8 cellular contexts compared by ENCODE assay signal in the genomic region with DNA sequence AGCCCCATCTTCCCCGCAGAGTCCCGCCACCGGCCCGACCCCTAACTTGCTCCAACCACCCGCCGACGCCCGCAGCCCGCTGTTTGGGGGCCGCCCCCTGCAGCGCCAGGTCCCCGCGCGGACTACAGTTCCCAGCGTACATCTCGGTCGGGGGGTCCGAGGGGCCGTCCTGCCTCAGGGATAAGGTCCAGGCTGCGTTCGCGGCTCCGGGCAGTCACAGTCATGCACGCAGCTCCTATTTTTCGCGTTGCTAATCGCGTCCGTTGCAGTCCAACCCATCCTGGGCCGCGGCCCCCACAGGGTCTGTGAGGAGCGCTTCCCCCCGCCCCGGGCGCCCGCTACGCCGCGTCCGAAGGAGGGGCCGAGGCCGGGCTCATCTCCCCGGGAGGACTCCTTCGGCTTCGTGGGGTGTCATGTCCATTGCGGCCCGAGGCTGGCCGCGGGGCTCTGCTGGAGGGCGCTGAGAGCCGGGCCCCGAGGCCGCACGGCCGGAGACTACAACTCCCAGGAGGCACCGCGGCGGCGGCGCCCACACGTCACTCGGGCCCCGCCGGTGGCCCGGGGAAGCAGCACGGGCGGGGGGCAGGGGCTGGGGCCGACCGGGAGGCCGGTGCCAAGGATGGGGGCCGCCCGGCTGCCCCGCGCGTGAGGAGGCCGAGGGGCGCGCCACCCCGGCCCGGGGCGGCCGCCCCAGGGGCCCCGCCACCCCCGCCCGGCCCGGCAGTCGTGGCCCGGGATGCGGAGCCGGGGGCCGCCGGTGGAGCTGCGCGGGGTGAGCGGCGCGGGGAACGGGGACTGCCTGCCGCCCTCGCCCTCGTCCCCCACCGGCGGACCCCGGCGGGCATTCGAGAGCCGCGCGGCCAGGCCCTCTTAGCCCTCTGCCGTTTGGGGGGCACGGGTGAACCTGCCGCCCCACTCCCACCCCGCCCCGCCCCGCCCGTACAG. TPM values are rescaled to one million over a fixed set of nuclear protein-coding genes. Genes with fewer than 3 reads are reported as not detected.
A peak's percentile ranks its signal among the peaks of the same experiment; 100 is the strongest.
DNase-seq lines count a peak whose midpoint lies in the region; ATAC-seq and TF ChIP-seq lines count a peak whose summit lies in the region.

A gene (plus strand): TSS at position 536 of the 945 bp plus-strand sequence. CDS start 606 bp downstream, outside the sequence.

- peaks cover 28% of the 10 kb centered on the region for H3K4me1 Mint-ChIP-seq in activated naive CD8-positive, alpha-beta T cell treated with anti-CD3 and anti-CD28 coated beads, Interleukin-2, amount 50 U/mL, for 24 hours

- no peaks in the 10 kb centered on the region for H3K9me3 Mint-ChIP-seq in activated naive CD8-positive, alpha-beta T cell treated with anti-CD3 and anti-CD28 coated beads, Interleukin-2, amount 50 U/mL, for 24 hours

- no peaks in the 10 kb centered on the region for H3K9me3 ChIP-seq in heart right ventricle
- H3K9me3 ChIP-seq in upper lobe of right lung, result no peaks in the 10 kb centered on the region

- peaks cover 2% of the 10 kb centered on the region for H3K36me3 Mint-ChIP-seq in activated naive CD8-positive, alpha-beta T cell treated with anti-CD3 and anti-CD28 coated beads, Interleukin-2, amount 50 U/mL, for 24 hours (ENCODE audit: low read depth)

- intact Hi-C loops in heart right ventricle (cut with DNase I) (no loop called here), posterior vena cava (cut with DNase I) (no loop called here), upper lobe of right lung (cut with DNase I) (no loop called here)

- H3K27me3 ChIP-seq in heart right ventricle (no peaks in the 10 kb centered on the region), upper lobe of right lung (no peaks in the 10 kb centered on the region)

- DNase-seq in GDM1 (lab: John Stamatoyannopoulos, UW) (peak; percentile 51), H4 (ENCODE audit: low spot score) (peak; percentile 30), M059J (ENCODE audit: low read depth) (peak; percentile 55), SW 1271 (lab: John Stamatoyannopoulos, UW) (peak; percentile 25 to 41), heart right ventricle (peak; percentile 77 to 83), posterior vena cava (ENCODE audit: low spot score) (peak; percentile 94), upper lobe of right lung (peak; percentile 87)
- DNase-seq in activated naive CD8-positive, alpha-beta T cell treated with anti-CD3 and anti-CD28 coated beads, Interleukin-2, amount 50 U/mL, for 24 hours, result peak; percentile 85

- H3K27me3 Mint-ChIP-seq in activated naive CD8-positive, alpha-beta T cell treated with anti-CD3 and anti-CD28 coated beads, Interleukin-2, amount 50 U/mL, for 24 hours, result no peaks in the 10 kb centered on the region

- H3K4me3 ChIP-seq in heart right ventricle (peak within 1 kb of the TSS; percentile 70 to 100 (median 98)), upper lobe of right lung (peak within 1 kb of the TSS; percentile 92)

- peak within 1 kb of the TSS; percentile 90 for H3K27ac Mint-ChIP-seq in activated naive CD8-positive, alpha-beta T cell treated with anti-CD3 and anti-CD28 coated beads, Interleukin-2, amount 50 U/mL, for 24 hours

- WGBS in heart right ventricle, 2 donors, result 1% methylated on average over 103 to 113 of the region's 116 CpGs

- H3K27ac ChIP-seq in heart right ventricle, result peak within 1 kb of the TSS; percentile 55 to 99 (median 96)
- H3K27ac ChIP-seq in upper lobe of right lung, result peak within 1 kb of the TSS; percentile 95

- no peak for TF ChIP-seq CTCF in heart right ventricle (IDR thresholded peaks at IDR 0.05)
- TF ChIP-seq CTCF in upper lobe of right lung (IDR thresholded peaks at IDR 0.05), result no peak

- ATAC-seq in activated naive CD8-positive, alpha-beta T cell treated with anti-CD3 and anti-CD28 coated beads, Interleukin-2, amount 50 U/mL, for 24 hours, result peak; percentile 90
- ATAC-seq in heart right ventricle (peak; percentile 92 to 96 (median 95)), upper lobe of right lung (peak; percentile 96)

- H3K4me3 Mint-ChIP-seq in activated naive CD8-positive, alpha-beta T cell treated with anti-CD3 and anti-CD28 coated beads, Interleukin-2, amount 50 U/mL, for 24 hours, result peak within 1 kb of the TSS; percentile 84

- H3K4me1 ChIP-seq in heart right ventricle, result peaks cover 0 to 24% (median 18%) of the 10 kb centered on the region in 9 donors
- H3K4me1 ChIP-seq in upper lobe of right lung, result peaks cover 12% of the 10 kb centered on the region

- H3K36me3 ChIP-seq in heart right ventricle, result no peaks in the 10 kb centered on the region
- H3K36me3 ChIP-seq in upper lobe of right lung, result no peaks in the 10 kb centered on the region

RNA-seq across cellular contexts. Expression of the gene that starts here (rescaled TPM):
- 1.3 and 4.3 TPM in 2 replicates for total RNA-seq in H4 (2014; rRNA removed; shearing (Covaris generic))
- total RNA-seq in M059J (2014; rRNA removed; shearing (Covaris generic)), result 5.0 and 13.4 TPM in 2 replicates
- total RNA-seq in heart right ventricle (10 to 100 TPM; 10.8 to 29.1 (median 15.8) TPM), posterior vena cava (10 to 100 TPM; 16.9 to 21.5 TPM), upper lobe of right lung (17.2 TPM)
- 10 to 100 TPM; 12.1 to 31.2 TPM for polyA plus RNA-seq in heart right ventricle

Comparison
In these comparisons a context has a peak if more than half of its experiments do, and no peak if none do; other contexts are left out.
1. Peak in every context shown above with its lines: DNase-seq, ATAC-seq, H3K4me3 ChIP-seq and H3K27ac ChIP-seq.
2. DNase-seq: peak in every context shown above with its lines; median percentile 94 in posterior vena cava; 87 in upper lobe of right lung; 85 in activated naive CD8-positive, alpha-beta T cell treated with anti-CD3 and anti-CD28 coated beads, Interleukin-2, amount 50 U/mL, for 24 hours; 80 in heart right ventricle; 55 in M059J; 51 in GDM1; 33 in SW 1271; 30 in H4.